In the genomic region with DNA sequence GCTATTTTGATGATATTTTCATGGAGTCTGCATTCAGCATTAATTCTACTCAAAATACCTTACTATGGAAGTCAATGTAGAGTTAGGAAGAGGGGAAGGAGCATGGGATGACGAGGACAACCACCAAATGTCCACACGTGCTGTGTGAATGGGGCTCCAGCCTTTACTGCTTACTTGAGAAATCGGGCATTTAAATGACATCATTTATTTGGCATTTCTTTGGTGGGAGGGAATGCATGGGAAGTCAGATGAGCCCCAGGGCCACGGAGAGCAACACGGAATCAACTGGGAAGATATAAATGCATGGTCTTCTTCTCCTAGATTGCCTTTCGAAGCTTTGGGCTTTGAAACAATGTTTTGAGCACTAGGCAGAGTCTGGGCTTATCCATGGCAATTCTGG, we compare ENCODE assay signal across 23 cellular contexts.
DNase-seq lines count a peak whose midpoint lies in the region; ATAC-seq, FAIRE-seq and TF ChIP-seq lines count a peak whose summit lies in the region.
"Had no signal": no experiment of that assay in that cellular context is flagged by ENCODE, and none has a peak within 500 bp of the region (broad histone marks: within the 10 kb centered on the region; RNA-seq: fewer than 3 reads in every experiment).

No MANE protein-coding gene starts in this region.

- ATAC-seq in HepG2 (no peak), right lobe of liver (no peak), aorta (ENCODE audit: low FRiP score) (no peak)
- ATAC-seq: GM23338 had no signal

- H3K4me2 ChIP-seq in HepG2 (ENCODE audit: low read depth, low read length): no peak overlapping the region
- H3K4me2 ChIP-seq: GM23338 had no signal

- BruUV-seq in HepG2 (replicated peaks; lab: Mats Ljungman, UMichigan): no TSS peak

- POLR2A ChIA-PET in HepG2 (lab: Yijun Ruan, JAX): no interaction called here

- no peak for TF ChIP-seq EP300 in HepG2 (IDR thresholded peaks at IDR 0.05; ENCODE audit: low read depth in 2 of 2, low read length in 2 of 2)
- no peak for TF ChIP-seq EP300 in HepG2 (CRISPR knock-in tag; IDR thresholded peaks at IDR 0.05; ENCODE audit: borderline replicate concordance)

- H3K27ac Mint-ChIP-seq in activated CD4-positive, alpha-beta T cell treated with anti-CD3 and anti-CD28 coated beads, Interleukin-2, amount 10 ng/mL, durations not matched to agents 24 days and 14 days: no peak overlapping the region
- H3K27ac Mint-ChIP-seq: CD4-positive, alpha-beta memory T cell; GM23338 had no signal

- H3K36me3 ChIP-seq in HepG2 (replicated peaks in 1 of 2; ENCODE audit: control insufficient read depth in 1 of 2, insufficient read depth in 2 of 2, low read length in 2 of 2): no peaks in the 10 kb centered on the region
- no peaks in the 10 kb centered on the region for H3K36me3 ChIP-seq in right lobe of liver
- no peaks in the 10 kb centered on the region for H3K36me3 ChIP-seq in aorta (ENCODE audit: control insufficient read depth in 1 of 2, insufficient read depth in 2 of 2, low read length in 1 of 2)
- H3K36me3 ChIP-seq: MG63, SJCRH30 had no signal

- WGBS in HepG2 (ENCODE audit: low lambda C conversion rate): 16% methylated on average over 6 of the region's 6 CpGs
- 62% methylated on average over 6 of the region's 6 CpGs for WGBS in right lobe of liver (ENCODE audit: insufficient coverage, low coverage, low lambda C conversion rate, missing lambda C conversion rate)
- 61 to 65% methylated on average over 6 of the region's 6 CpGs for WGBS in aorta, 2 donors

- no peaks in the 10 kb centered on the region for H4K20me1 ChIP-seq in HepG2 (ENCODE audit: insufficient read depth, low read length)

- no peaks in the 10 kb centered on the region for H3K36me3 Mint-ChIP-seq in activated CD4-positive, alpha-beta T cell treated with anti-CD3 and anti-CD28 coated beads, Interleukin-2, amount 10 ng/mL, durations not matched to agents 24 days and 14 days (ENCODE audit: low read depth)
- H3K36me3 Mint-ChIP-seq: CD4-positive, alpha-beta memory T cell had no signal

- no peak for TF ChIP-seq CTCF in HepG2 (CRISPR knock-in tag; IDR thresholded peaks at IDR 0.05)
- no peak for TF ChIP-seq CTCF in right lobe of liver (IDR thresholded peaks at IDR 0.05)

- no peak for FAIRE-seq in HepG2 (lab: Jason Lieb, UNC)
- no peak for FAIRE-seq in RCC 7860 (lab: Jason Lieb, UNC)
- no peak for FAIRE-seq in urothelium cell line (lab: Jason Lieb, UNC)
- FAIRE-seq: G401.6, GM19239 had no signal

- no peaks in the 10 kb centered on the region for H3K27me3 ChIP-seq in HepG2 (ENCODE audit: control insufficient read depth in 1 of 2, insufficient read depth in 2 of 2, low read length in 2 of 2)
- H3K27me3 ChIP-seq in right lobe of liver: no peaks in the 10 kb centered on the region
- H3K27me3 ChIP-seq in aorta (ENCODE audit: control insufficient read depth in 1 of 2, insufficient read depth in 2 of 2, low read length in 1 of 2): no peaks in the 10 kb centered on the region
- H3K27me3 ChIP-seq: MG63, SJCRH30 had no signal

- H2AFZ ChIP-seq in HepG2 (ENCODE audit: low read length): no peak overlapping the region
- H2AFZ ChIP-seq: GM23338 had no signal

- H3K4me3 ChIP-seq in HepG2 (replicated peaks in 1 of 3; ENCODE audit: insufficient read depth in 1 of 3, low read depth in 2 of 3, low read length in 3 of 3) (no peak overlapping the region), right lobe of liver (no peak overlapping the region), aorta (ENCODE audit: low read length in 2 of 2) (no peak overlapping the region)
- H3K4me3 ChIP-seq: GM23338, MG63, SJCRH30 had no signal

- no peaks in the 10 kb centered on the region for H3K9me3 Mint-ChIP-seq in activated CD4-positive, alpha-beta T cell treated with anti-CD3 and anti-CD28 coated beads, Interleukin-2, amount 10 ng/mL, durations not matched to agents 24 days and 14 days

- H3K4me1 ChIP-seq in HepG2 (ENCODE audit: insufficient read depth, low read length) (0 out of 2 replicates have a peak, but pooled peaks cover under 1% of the 10 kb centered on the region), right lobe of liver (no peaks in the 10 kb centered on the region), aorta (ENCODE audit: control insufficient read depth in 1 of 2, insufficient read depth in 2 of 2, low read length in 2 of 2) (no peaks in the 10 kb centered on the region)
- H3K4me1 ChIP-seq: SJCRH30 had no signal

- H3K4me1 Mint-ChIP-seq in activated CD4-positive, alpha-beta T cell treated with anti-CD3 and anti-CD28 coated beads, Interleukin-2, amount 10 ng/mL, durations not matched to agents 24 days and 14 days: no peaks in the 10 kb centered on the region
- H3K4me1 Mint-ChIP-seq: CD4-positive, alpha-beta memory T cell; GM23338 had no signal

- H3K27ac ChIP-seq in HepG2 (ENCODE audit: extremely low read length, insufficient read depth, low read length): no peak overlapping the region
- no peak overlapping the region for H3K27ac ChIP-seq in right lobe of liver
- no peak overlapping the region for H3K27ac ChIP-seq in aorta (ENCODE audit: low read depth in 1 of 2, low read length in 2 of 2)
- H3K27ac ChIP-seq: 22Rv1, RWPE1, SJCRH30 had no signal

- TF ChIP-seq POLR2A in HepG2 (IDR thresholded peaks at IDR 0.05; ENCODE audit: insufficient read depth in 1 of 2, low read depth in 2 of 2, low read length in 2 of 2) (no peak), right lobe of liver (IDR thresholded peaks at IDR 0.05) (no peak)

- no peak for TF ChIP-seq RAD21 in HepG2 (CRISPR knock-in tag; IDR thresholded peaks at IDR 0.05)

- DNase-seq in HepG2 (ENCODE audit: low spot score) (no peak), right lobe of liver (no peak), RCC 7860 (ENCODE audit: low spot score) (peak; percentile 50), glomerular visceral epithelial cell (ENCODE audit: extremely low spot score) (peak; percentile 72), urothelium cell line (ENCODE audit: low spot score) (peak; percentile 39), aorta (no peak)
- no peak for DNase-seq in central memory CD4-positive, alpha-beta T cell
- no peak for DNase-seq in activated CD4-positive, alpha-beta T cell treated with anti-CD3 and anti-CD28 coated beads, Interleukin-2, amount 10 ng/mL, durations not matched to agents 24 days and 14 days
- DNase-seq: CD4-positive, alpha-beta memory T cell; DMS53; IMR-90; MG63; NCI-H1092; NCI-H1436 treated with DMSO at 0.1 percent for 48 hours; NCI-H2029; NCI-H345; NCI-H524 treated with DMSO at 0.1 percent for 48 hours; SJCRH30 had no signal

- CTCF ChIA-PET in HepG2 (lab: Yijun Ruan, JAX; ENCODE audit: low intra/inter-chr PET ratio, low total read pairs): no interaction called here

- H3K79me2 ChIP-seq in HepG2 (ENCODE audit: insufficient read depth, low read length): no peaks in the 10 kb centered on the region

- H3K9me3 ChIP-seq in HepG2 (ENCODE audit: low read length): peaks cover 5% of the 10 kb centered on the region; the same call in 1 of the 2 replicates
- H3K9me3 ChIP-seq in right lobe of liver: no peaks in the 10 kb centered on the region
- no peaks in the 10 kb centered on the region for H3K9me3 ChIP-seq in aorta (ENCODE audit: control insufficient read depth, low read length)
- H3K9me3 ChIP-seq: MG63, SJCRH30 had no signal

- in situ Hi-C loops in HepG2 (cut with HindIII; ENCODE audit: extremely low pct_ligation_motif_present, low pct_unique_long_range_greater_than_20kb): no loop called here

- no peak overlapping the region for H3K4me3 Mint-ChIP-seq in activated CD4-positive, alpha-beta T cell treated with anti-CD3 and anti-CD28 coated beads, Interleukin-2, amount 10 ng/mL, durations not matched to agents 24 days and 14 days
- H3K4me3 Mint-ChIP-seq: CD4-positive, alpha-beta memory T cell; GM23338 had no signal

- intact Hi-C loops in HepG2 (cut with micrococcal nuclease; ENCODE audit: unreplicated experiment) (no loop called here), right lobe of liver (cut with DNase I) (no loop called here), aorta (cut with DNase I) (no loop called here)
- intact Hi-C loops in activated CD4-positive, alpha-beta T cell treated with anti-CD3 and anti-CD28 coated beads, Interleukin-2, amount 10 ng/mL, durations not matched to agents 24 days and 14 days (cut with micrococcal nuclease): no loop called here

- no peaks in the 10 kb centered on the region for H3K27me3 Mint-ChIP-seq in activated CD4-positive, alpha-beta T cell treated with anti-CD3 and anti-CD28 coated beads, Interleukin-2, amount 10 ng/mL, durations not matched to agents 24 days and 14 days
- H3K27me3 Mint-ChIP-seq: CD4-positive, alpha-beta memory T cell had no signal

- no peak overlapping the region for H3K9ac ChIP-seq in HepG2 (ENCODE audit: insufficient read depth, low read depth, low read length)

TF ChIP-seq in HepG2, 621 proteins besides CTCF, POLR2A, EP300 and RAD21:
- TF ChIP-seq BRCA1 (CRISPR knock-in tag; IDR thresholded peaks at IDR 0.05) (no peak), CHCHD3 (CRISPR knock-in tag; IDR thresholded peaks at IDR 0.05) (no peak), ATF7 (IDR thresholded peaks at IDR 0.05) (peak; percentile 50; the same call in 1 of the 2 replicates), ATF7 (CRISPR knock-in tag; IDR thresholded peaks at IDR 0.05) (no peak), TMF1 (CRISPR knock-in tag; IDR thresholded peaks at IDR 0.05; ENCODE audit: low read depth) (no peak), DNMT1 (CRISPR knock-in tag; IDR thresholded peaks at IDR 0.05) (no peak)
- TF ChIP-seq, protein P1, sequence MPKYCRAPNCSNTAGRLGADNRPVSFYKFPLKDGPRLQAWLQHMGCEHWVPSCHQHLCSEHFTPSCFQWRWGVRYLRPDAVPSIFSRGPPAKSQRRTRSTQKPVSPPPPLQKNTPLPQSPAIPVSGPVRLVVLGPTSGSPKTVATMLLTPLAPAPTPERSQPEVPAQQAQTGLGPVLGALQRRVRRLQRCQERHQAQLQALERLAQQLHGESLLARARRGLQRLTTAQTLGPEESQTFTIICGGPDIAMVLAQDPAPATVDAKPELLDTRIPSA (CRISPR knock-in tag; IDR thresholded peaks at IDR 0.05; ENCODE audit: borderline replicate concordance): no peak

Comparison
In these comparisons a context has a peak if more than half of its experiments do, and no peak if none do; other contexts are left out.
1. DNase-seq: peak in RCC 7860 (single experiment), glomerular visceral epithelial cell (single experiment) and urothelium cell line (single experiment); none in HepG2 (single experiment), right lobe of liver (0 of 3), central memory CD4-positive, alpha-beta T cell (single experiment), activated CD4-positive, alpha-beta T cell treated with anti-CD3 and anti-CD28 coated beads, Interleukin-2, amount 10 ng/mL, durations not matched to agents 24 days and 14 days (single experiment) and aorta (0 of 2).